8 cellular contexts compared by ENCODE assay signal in genomic region chr6:136289579-136290405, GRCh38. TPM values are rescaled to one million over a fixed set of nuclear protein-coding genes. Genes with fewer than 3 reads are reported as not detected.
DNase-seq lines count a peak whose midpoint lies in the region; ATAC-seq and TF ChIP-seq lines count a peak whose summit lies in the region.

Gene BCLAF1 (minus strand): TSS chr6:136289846. CDS start chr6:136279866, 9,980 bp downstream.

- H3K27ac Mint-ChIP-seq in T-helper 1 cell treated with Interleukin-12 subunit alpha and Interleukin-12 subunit beta and Interleukin-4 antibody, amounts not matched to agents 30 μg/mL and 1 μg/mL, for 36 hours, result peak within 1 kb of the TSS; percentile 100

- H3K4me1 ChIP-seq in heart right ventricle, result peaks cover 0 to 52% (median 42%) of the 10 kb centered on the region in 9 donors
- H3K4me1 ChIP-seq in upper lobe of left lung, result peaks cover 40 to 49% (median 43%) of the 10 kb centered on the region in 4 donors

- no peaks in the 10 kb centered on the region for H3K27me3 ChIP-seq in heart right ventricle
- H3K27me3 ChIP-seq in upper lobe of left lung, result no peaks in the 10 kb centered on the region

- H3K4me3 ChIP-seq in heart right ventricle (peak within 1 kb of the TSS; percentile 59 to 86 (median 83)), upper lobe of left lung (peak within 1 kb of the TSS; percentile 57 to 81 (median 68))

- H3K27ac ChIP-seq in heart right ventricle (peak within 1 kb of the TSS; percentile 91 to 99 (median 99)), upper lobe of left lung (peak within 1 kb of the TSS; percentile 96 to 100 (median 100))

- peaks cover 0 to 5% (median 0%) of the 10 kb centered on the region in 9 donors for H3K36me3 ChIP-seq in heart right ventricle
- H3K36me3 ChIP-seq in upper lobe of left lung, result no peaks in the 10 kb centered on the region

- TF ChIP-seq EP300 in upper lobe of left lung (IDR thresholded peaks at IDR 0.05), result peak in 2 of 4 donors; percentile 72 to 82

- WGBS in heart right ventricle, 2 donors, result 0% methylated on average over 60 of the region's 60 CpGs
- 0 to 1% methylated on average over 9 to 60 of the region's 60 CpGs for WGBS in upper lobe of left lung, 2 donors

- intact Hi-C loops in heart right ventricle (cut with DNase I), result loop anchor here in 4 of 10 donors (2.0 to 10.0 kb wide), 5 partner anchors 37 to 795 kb away; partner anchors contain the start of genes MTFR2 (in 4 of the 4) and AHI1 (in 3 of the 4)
- intact Hi-C loops in posterior cingulate gyrus (cut with DNase I), result loop anchor here (2.0 kb wide), 1 partner anchor 261 kb away; the partner anchor contains the start of gene MAP7

- ATAC-seq in HG02884 (IDR thresholded peaks at IDR 0.05; ENCODE audit: unreplicated experiment) (peak; percentile 88), heart right ventricle (peak; percentile 94 to 98 (median 96)), upper lobe of left lung (ENCODE audit: low FRiP score in 2 of 2) (peak; percentile 97 to 99)

- H3K4me3 Mint-ChIP-seq in T-helper 1 cell treated with Interleukin-12 subunit alpha and Interleukin-12 subunit beta and Interleukin-4 antibody, amounts not matched to agents 30 μg/mL and 1 μg/mL, for 36 hours, result peak within 1 kb of the TSS; percentile 99

- H3K9me3 ChIP-seq in heart right ventricle (no peaks in the 10 kb centered on the region), upper lobe of left lung (no peaks in the 10 kb centered on the region)

- in situ Hi-C loops in GM13977 (cut with MboI; ENCODE audit: low pct_unique_long_range_greater_than_20kb, low sequenced_read_pairs, unreplicated experiment), result no loop called here

- H3K4me1 Mint-ChIP-seq in T-helper 1 cell treated with Interleukin-12 subunit alpha and Interleukin-12 subunit beta and Interleukin-4 antibody, amounts not matched to agents 30 μg/mL and 1 μg/mL, for 36 hours (ENCODE audit: low read depth), result peaks cover 38% of the 10 kb centered on the region

- TF ChIP-seq CTCF in GM13977 (IDR thresholded peaks at IDR 0.05; ENCODE audit: extremely low read depth, insufficient read depth, missing control alignments), result no peak
- TF ChIP-seq CTCF in heart right ventricle (IDR thresholded peaks at IDR 0.05), result no peak
- TF ChIP-seq CTCF in upper lobe of left lung (IDR thresholded peaks at IDR 0.05), result peak in 2 of 6 experiments; percentile 12 to 23

- no peaks in the 10 kb centered on the region for H3K27me3 Mint-ChIP-seq in T-helper 1 cell treated with Interleukin-12 subunit alpha and Interleukin-12 subunit beta and Interleukin-4 antibody, amounts not matched to agents 30 μg/mL and 1 μg/mL, for 36 hours (ENCODE audit: low read depth)

- TF ChIP-seq POLR2A in upper lobe of left lung (IDR thresholded peaks at IDR 0.05), result peak; percentile 70 to 100 (median 98)

- H3K9me3 Mint-ChIP-seq in T-helper 1 cell treated with Interleukin-12 subunit alpha and Interleukin-12 subunit beta and Interleukin-4 antibody, amounts not matched to agents 30 μg/mL and 1 μg/mL, for 36 hours, result no peaks in the 10 kb centered on the region

- peak; percentile 93 for DNase-seq in GM13977 (ENCODE audit: low spot score)
- DNase-seq in NCI-H1694 (lab: John Stamatoyannopoulos, UW), result peak; percentile 95
- peak; percentile 99 for DNase-seq in amniotic stem cell (lab: John Stamatoyannopoulos, UW)
- peak; percentile 99 to 100 for DNase-seq in heart right ventricle
- DNase-seq in posterior cingulate gyrus, result peak; percentile 99 to 100 (median 100)
- peak; percentile 99 to 100 for DNase-seq in upper lobe of left lung

- peaks cover 25% of the 10 kb centered on the region for H3K36me3 Mint-ChIP-seq in T-helper 1 cell treated with Interleukin-12 subunit alpha and Interleukin-12 subunit beta and Interleukin-4 antibody, amounts not matched to agents 30 μg/mL and 1 μg/mL, for 36 hours (ENCODE audit: low read depth)

RNA-seq across cellular contexts. Expression of gene BCLAF1, which starts in this region (rescaled TPM):
- total RNA-seq in heart right ventricle (100 to 1,000 TPM in 2 of 10 donors, 10 to 100 TPM in 8; 62.8 to 102 (median 94.1) TPM), upper lobe of left lung (100 to 1,000 TPM in 3 of 6 donors, 10 to 100 TPM in 3; 88.3 to 267 (median 96.6) TPM)
- 10 to 100 TPM; 13.1 to 19.7 TPM for polyA plus RNA-seq in heart right ventricle

Comparison
In these comparisons a context has a peak if more than half of its experiments do, and no peak if none do; other contexts are left out.
1. Peak in every context shown above with its lines: DNase-seq, ATAC-seq, H3K4me3 ChIP-seq and H3K27ac ChIP-seq.